Comparison of ENCODE assay signal across 10 cellular contexts in genomic region chr5:172305380-172305779, GRCh38.
"Had no signal": no experiment of that assay in that cellular context is flagged by ENCODE, and none has a peak within 500 bp of the region (broad histone marks: within the 10 kb centered on the region; RNA-seq: fewer than 3 reads in every experiment).

No MANE protein-coding gene starts in this region.

- H3K27ac ChIP-seq: GM23248 had no signal

- H3K4me3 ChIP-seq: GM23248, GM23338, HAP-1 had no signal

- ATAC-seq: GM23338, HCT116 had no signal

- FAIRE-seq: H54 had no signal

- H3K36me3 ChIP-seq: HAP-1 had no signal

- H2AFZ ChIP-seq: GM23248, GM23338 had no signal

- H3K9ac ChIP-seq: GM23248 had no signal

- H3K4me2 ChIP-seq: GM23338 had no signal

- DNase-seq: GM23248, GOT3, H7, H9, HCEC 1CT, HFFc6 had no signal
